Comparison of ENCODE assay signal across 18 cellular contexts in the genomic region with DNA sequence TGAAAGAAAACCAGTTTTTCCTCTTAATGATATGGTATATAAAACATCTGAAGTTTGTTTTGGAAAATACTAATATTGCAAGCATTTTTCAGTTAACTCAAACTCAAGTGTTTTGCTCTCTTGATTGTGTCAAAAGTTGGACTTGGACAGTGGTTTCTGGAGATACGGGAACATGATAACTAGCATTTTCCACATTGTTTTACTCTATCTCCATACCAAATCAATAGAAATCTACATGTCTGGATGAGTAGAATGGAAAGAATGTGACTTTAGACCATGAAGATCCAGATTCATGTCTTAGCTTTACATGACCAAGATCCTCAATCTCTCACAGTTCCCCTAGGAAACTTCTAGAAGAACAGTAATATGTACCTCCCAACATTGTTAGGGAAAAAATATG.
"Had no signal": no experiment of that assay in that cellular context is flagged by ENCODE, and none has a peak within 500 bp of the region (broad histone marks: within the 10 kb centered on the region; RNA-seq: fewer than 3 reads in every experiment).

No MANE protein-coding gene starts in this region.

- H3K27me3 Mint-ChIP-seq: activated CD4-positive, alpha-beta T cell treated with anti-CD3 and anti-CD28 coated beads, Interleukin-2, amount 10 ng/mL, durations not matched to agents 24 days and 14 days; effector memory CD8-positive, alpha-beta T cell; progenitor cell of endocrine pancreas had no signal

- H3K27ac Mint-ChIP-seq: activated CD4-positive, alpha-beta T cell treated with anti-CD3 and anti-CD28 coated beads, Interleukin-2, amount 10 ng/mL, durations not matched to agents 24 days and 14 days; nephron progenitor cell; progenitor cell of endocrine pancreas; T-helper 2 cell treated with Interferon-gamma antibody and Interleukin-4, amounts not matched to agents 5 μg/mL and 100 μg/mL, for 36 hours had no signal

- H3K9me3 ChIP-seq: right atrium auricular region, tibial nerve had no signal

- H3K27ac ChIP-seq: right atrium auricular region, skin epidermis, tibial nerve had no signal

- DNase-seq: activated CD4-positive, alpha-beta T cell treated with anti-CD3 and anti-CD28 coated beads, Interleukin-2, amount 10 ng/mL, durations not matched to agents 24 days and 14 days; activated CD4-positive, CD25-positive, alpha-beta regulatory T cell; activated CD8-positive, alpha-beta memory T cell treated with anti-CD3 and anti-CD28 coated beads for 24 hours; activated naive CD4-positive, alpha-beta T cell; dermis blood vessel endothelial cell; effector memory CD8-positive, alpha-beta T cell; hippocampal formation; kidney; left ventricle myocardium superior; nephron progenitor cell; occipital lobe; stimulated activated CD4-positive, alpha-beta T cell treated with anti-CD3 and anti-CD28 coated beads, Interleukin-4, amount 100 ng/mL, for 24 hours; stimulated activated naive CD4-positive, alpha-beta T cell had no signal

- H3K4me3 ChIP-seq: right atrium auricular region, skin epidermis, tibial nerve had no signal

- H3K4me3 Mint-ChIP-seq: activated CD4-positive, alpha-beta T cell treated with anti-CD3 and anti-CD28 coated beads, Interleukin-2, amount 10 ng/mL, durations not matched to agents 24 days and 14 days; effector memory CD8-positive, alpha-beta T cell; nephron progenitor cell; T-helper 2 cell treated with Interferon-gamma antibody and Interleukin-4, amounts not matched to agents 5 μg/mL and 100 μg/mL, for 36 hours had no signal

- H3K4me1 ChIP-seq: right atrium auricular region, tibial nerve had no signal

- H3K27me3 ChIP-seq: right atrium auricular region, tibial nerve had no signal

- ATAC-seq: effector memory CD8-positive, alpha-beta T cell; left ventricle myocardium superior had no signal

- H3K36me3 ChIP-seq: right atrium auricular region, tibial nerve had no signal

- H3K9me3 Mint-ChIP-seq: activated CD4-positive, alpha-beta T cell treated with anti-CD3 and anti-CD28 coated beads, Interleukin-2, amount 10 ng/mL, durations not matched to agents 24 days and 14 days; effector memory CD8-positive, alpha-beta T cell; nephron progenitor cell; T-helper 2 cell treated with Interferon-gamma antibody and Interleukin-4, amounts not matched to agents 5 μg/mL and 100 μg/mL, for 36 hours had no signal
